Comparison of ENCODE assay signal across 11 cellular contexts in the genomic region with DNA sequence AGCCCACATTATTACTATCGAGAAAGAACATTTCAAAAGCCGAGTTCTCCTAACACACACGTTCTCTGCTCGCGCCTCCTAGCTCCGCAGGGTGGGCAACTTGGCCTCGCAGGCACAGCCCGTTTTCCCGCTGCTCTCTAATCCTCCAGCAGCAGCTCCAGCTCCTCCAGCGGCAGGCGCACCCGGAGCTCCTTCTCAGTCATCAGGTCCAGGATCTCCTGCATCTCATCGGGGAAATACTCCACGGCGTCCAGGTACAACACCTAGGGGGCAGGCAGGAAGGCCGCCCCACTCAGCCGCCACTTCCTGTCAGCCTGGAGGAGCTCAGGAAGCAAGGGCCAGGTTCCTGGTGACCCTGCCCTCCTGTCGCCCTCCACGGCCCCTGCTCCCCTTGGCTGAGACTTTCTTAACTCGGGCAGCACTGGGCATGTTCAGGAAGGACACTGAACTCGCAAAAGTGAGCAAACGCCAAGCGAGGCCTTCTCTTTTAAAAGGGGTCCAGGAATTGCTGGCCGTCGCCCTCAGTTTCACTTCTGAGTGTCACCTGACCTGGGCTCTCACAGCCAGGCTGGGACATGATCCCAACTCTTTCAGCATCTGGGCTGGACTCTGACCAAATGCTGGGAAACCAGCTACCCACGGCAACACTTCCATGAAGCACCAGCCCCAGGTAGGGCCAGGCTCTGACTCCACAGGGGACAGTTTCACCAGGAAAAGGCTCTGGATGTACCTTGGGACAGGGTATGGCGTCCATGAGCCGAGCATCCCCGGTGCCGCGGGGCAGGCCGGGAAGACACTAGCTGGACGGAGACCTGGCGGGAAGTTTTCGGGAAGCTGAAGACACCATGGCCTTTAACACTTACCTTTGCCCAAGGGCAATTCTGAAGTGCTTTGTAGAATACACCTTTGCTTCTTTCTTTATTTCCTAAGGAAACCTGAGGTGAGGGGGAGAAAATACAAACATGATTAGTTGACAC.
"Had no signal": no experiment of that assay in that cellular context is flagged by ENCODE, and none has a peak within 500 bp of the region (broad histone marks: within the 10 kb centered on the region; RNA-seq: fewer than 3 reads in every experiment).

No MANE protein-coding gene starts in this region.

- H3K36me3 Mint-ChIP-seq: natural killer cell treated with Interleukin-12 subunit alpha and Interleukin-12 subunit beta and Interleukin-15 and Interleukin-18, amount 100 ng/mL, for 72 hours had no signal

- H3K9me3 Mint-ChIP-seq: natural killer cell treated with Interleukin-12 subunit alpha and Interleukin-12 subunit beta and Interleukin-15 and Interleukin-18, amount 100 ng/mL, for 72 hours; T-helper 2 cell treated with Interferon-gamma antibody and Interleukin-4, amounts not matched to agents 5 μg/mL and 100 μg/mL, for 36 hours had no signal

- H3K4me3 Mint-ChIP-seq: natural killer cell treated with Interleukin-12 subunit alpha and Interleukin-12 subunit beta and Interleukin-15 and Interleukin-18, amount 100 ng/mL, for 72 hours; T-helper 2 cell treated with Interferon-gamma antibody and Interleukin-4, amounts not matched to agents 5 μg/mL and 100 μg/mL, for 36 hours had no signal

- H3K27me3 Mint-ChIP-seq: natural killer cell treated with Interleukin-12 subunit alpha and Interleukin-12 subunit beta and Interleukin-15 and Interleukin-18, amount 100 ng/mL, for 72 hours had no signal

- H3K4me1 ChIP-seq: pancreas had no signal

- H3K27me3 ChIP-seq: pancreas had no signal

- H3K9me3 ChIP-seq: pancreas had no signal

- H3K27ac ChIP-seq: pancreas, skin epidermis had no signal

- DNase-seq: activated naive CD4-positive, alpha-beta T cell; effector memory CD4-positive, alpha-beta T cell; erythroblast; mammary epithelial cell; pancreas; SHP77 treated with DMSO at 0.1 percent for 48 hours; trophoblast cell had no signal

- H3K4me3 ChIP-seq: pancreas, skin epidermis had no signal

- ATAC-seq: activated CD4-positive, CD25-positive, alpha-beta regulatory T cell treated with anti-CD3 and anti-CD28 coated beads, Interleukin-2, amount 50 U/mL, for 24 hours; natural killer cell treated with Interleukin-12 subunit alpha and Interleukin-12 subunit beta and Interleukin-15 and Interleukin-18, amount 100 ng/mL, for 72 hours; pancreas had no signal

- H3K27ac Mint-ChIP-seq: natural killer cell treated with Interleukin-12 subunit alpha and Interleukin-12 subunit beta and Interleukin-15 and Interleukin-18, amount 100 ng/mL, for 72 hours; T-helper 2 cell treated with Interferon-gamma antibody and Interleukin-4, amounts not matched to agents 5 μg/mL and 100 μg/mL, for 36 hours had no signal
